25 cellular contexts compared by ENCODE assay signal in genomic region chr7:1745576-1746490, GRCh38.
DNase-seq lines count a peak whose midpoint lies in the region; ATAC-seq, FAIRE-seq and TF ChIP-seq lines count a peak whose summit lies in the region.
"Had no signal": no experiment of that assay in that cellular context is flagged by ENCODE, and none has a peak within 500 bp of the region (broad histone marks: within the 10 kb centered on the region; RNA-seq: fewer than 3 reads in every experiment).

No MANE protein-coding gene starts in this region.

- H4K91ac ChIP-seq in H1 (replicated peaks; ENCODE audit: insufficient read length, low read length) (no peak overlapping the region), neuronal stem cell (ENCODE audit: low read depth, low read length, poor library complexity) (no peak overlapping the region)

- H2AFZ ChIP-seq in H1 (ENCODE audit: low read length) = no peak overlapping the region
- no peak overlapping the region for H2AFZ ChIP-seq in neuronal stem cell (ENCODE audit: low read length)
- H2AFZ ChIP-seq: GM23338 had no signal

- H3K36me3 ChIP-seq in H1 (ENCODE audit: control insufficient read depth in 2 of 4, insufficient read depth in 4 of 4, low read length in 3 of 4) (no peaks in the 10 kb centered on the region), neuronal stem cell (replicated peaks in 1 of 2; ENCODE audit: control insufficient read depth in 2 of 2, insufficient read depth in 2 of 2, low read length in 2 of 2) (peaks cover 11 to 47% of the 10 kb centered on the region in 2 donors), ascending aorta (no peaks in the 10 kb centered on the region)
- H3K36me3 ChIP-seq: BE2C had no signal

- H3K18ac ChIP-seq in H1 (ENCODE audit: extremely low read depth, low read length) (no peak overlapping the region), neuronal stem cell (ENCODE audit: low read length) (no peak overlapping the region)

- no peak overlapping the region for H3K4me3 Mint-ChIP-seq in activated naive CD4-positive, alpha-beta T cell treated with anti-CD3 and anti-CD28 coated beads, Interleukin-2, amount 10 ng/mL, durations not matched to agents 7 days and 5 days
- H3K4me3 Mint-ChIP-seq: CD14-positive monocyte; CD4-positive, alpha-beta T cell; CD8-positive, alpha-beta memory T cell; GM23338 had no signal

- no peak overlapping the region for H4K5ac ChIP-seq in H1 (ENCODE audit: insufficient read length, low read depth, low read length)

- TF ChIP-seq EP300 in H1 (IDR thresholded peaks at IDR 0.05; ENCODE audit: borderline replicate concordance in 1 of 2, low read depth in 2 of 2, low read length in 2 of 2) = no peak

- no peak overlapping the region for H2BK12ac ChIP-seq in H1 (ENCODE audit: low read depth, low read length)
- H2BK12ac ChIP-seq in neuronal stem cell (ENCODE audit: low read length) = no peak overlapping the region

- no peak for TF ChIP-seq POLR2A in H1 (IDR thresholded peaks at IDR 0.05; ENCODE audit: control extremely low read depth in 1 of 2, low read depth in 2 of 2, low read length in 2 of 2)

- H3K4ac ChIP-seq in H1 (replicated peaks; ENCODE audit: insufficient read length, low read depth, low read length) (no peak overlapping the region), neuronal stem cell (ENCODE audit: low read length) (no peak overlapping the region)

- H3K4me2 ChIP-seq in H1 (ENCODE audit: insufficient read depth in 1 of 2, low read depth in 2 of 2, low read length in 2 of 2) = no peak overlapping the region
- no peak overlapping the region for H3K4me2 ChIP-seq in neuronal stem cell (ENCODE audit: insufficient read depth, low read length, poor library complexity, severe bottlenecking)
- H3K4me2 ChIP-seq: BLaER1 treated with 17β-estradiol and CSF1 and Interleukin-3, amounts not matched to agents 10 nM and 100 nM; GM23338 had no signal

- no peak overlapping the region for H3K9ac ChIP-seq in H1 (replicated peaks in 1 of 4; ENCODE audit: extremely low read depth in 1 of 4, low read depth in 3 of 4, low read length in 3 of 4)
- H3K9ac ChIP-seq in neuronal stem cell (ENCODE audit: low read depth, low read length, poor library complexity) = peak overlapping the region; percentile 44
- H3K9ac ChIP-seq: BLaER1 treated with 17β-estradiol and CSF1 and Interleukin-3, amounts not matched to agents 10 nM and 100 nM had no signal

- no peak for TF ChIP-seq RAD21 in H1 (IDR thresholded peaks at IDR 0.05 in 1 of 2, conservative IDR thresholded peaks at IDR 0.05 in 1 of 2; ENCODE audit: low read depth in 2 of 2, low read length in 2 of 2)

- no peaks in the 10 kb centered on the region for H3K23me2 ChIP-seq in H1 (ENCODE audit: low read depth, low read length)

- H3K36me3 Mint-ChIP-seq in activated naive CD4-positive, alpha-beta T cell treated with anti-CD3 and anti-CD28 coated beads, Interleukin-2, amount 10 ng/mL, durations not matched to agents 7 days and 5 days = no peaks in the 10 kb centered on the region
- H3K36me3 Mint-ChIP-seq: CD14-positive monocyte; CD8-positive, alpha-beta memory T cell had no signal

- H4K20me1 ChIP-seq in H1 (replicated peaks in 1 of 2; ENCODE audit: control insufficient read depth in 1 of 2, insufficient read depth in 2 of 2, low read length in 2 of 2) = peaks cover 0 to 2% of the 10 kb centered on the region in 2 experiments

- TF ChIP-seq CTCF in H1 (IDR thresholded peaks at IDR 0.05; ENCODE audit: control extremely low read depth in 1 of 3, insufficient read depth in 1 of 3, low read depth in 1 of 3, low read length in 3 of 3) (no peak), ascending aorta (IDR thresholded peaks at IDR 0.05) (no peak)

- no peak overlapping the region for H3K14ac ChIP-seq in H1 (ENCODE audit: insufficient read length)
- no peak overlapping the region for H3K14ac ChIP-seq in neuronal stem cell (ENCODE audit: low read length)

- H3K9me3 Mint-ChIP-seq in activated naive CD4-positive, alpha-beta T cell treated with anti-CD3 and anti-CD28 coated beads, Interleukin-2, amount 10 ng/mL, durations not matched to agents 7 days and 5 days = no peaks in the 10 kb centered on the region
- H3K9me3 Mint-ChIP-seq: CD4-positive, alpha-beta T cell; CD8-positive, alpha-beta memory T cell; GM23338 had no signal

- no peak overlapping the region for H3K27ac Mint-ChIP-seq in activated naive CD4-positive, alpha-beta T cell treated with anti-CD3 and anti-CD28 coated beads, Interleukin-2, amount 10 ng/mL, durations not matched to agents 7 days and 5 days
- H3K27ac Mint-ChIP-seq: CD14-positive monocyte; CD4-positive, alpha-beta T cell; CD8-positive, alpha-beta memory T cell; GM23338 had no signal

- H4K8ac ChIP-seq in H1 (ENCODE audit: extremely low read depth, insufficient read depth, low read length) (peak overlapping the region; percentile 25; the same call in 1 of the 2 replicates), neuronal stem cell (ENCODE audit: low read depth, low read length) (no peak overlapping the region)

- H3K27ac ChIP-seq in H1 (ENCODE audit: low read depth, low read length) (no peak overlapping the region), neuronal stem cell (replicated peaks; ENCODE audit: low read length) (no peak overlapping the region), ascending aorta (no peak overlapping the region)
- H3K27ac ChIP-seq: 22Rv1; BLaER1 treated with 17β-estradiol and CSF1 and Interleukin-3, amounts not matched to agents 10 nM and 100 nM had no signal

- intact Hi-C loops in ascending aorta (cut with DNase I) = no loop called here

- H3K4me1 ChIP-seq in H1 (replicated peaks in 1 of 4; ENCODE audit: control insufficient read depth in 3 of 4, insufficient read depth in 4 of 4, low read length in 3 of 4) (peaks cover 0 to 2% (median 0%) of the 10 kb centered on the region in 4 experiments; a peak in 1 of 7 replicates), neuronal stem cell (ENCODE audit: control insufficient read depth in 2 of 2, insufficient read depth in 1 of 2, low read depth in 1 of 2, low read length in 2 of 2) (peaks cover 0 to 6% of the 10 kb centered on the region in 2 donors), ascending aorta (no peaks in the 10 kb centered on the region)
- H3K4me1 ChIP-seq: BE2C had no signal

- H2AK5ac ChIP-seq in H1 (ENCODE audit: low read depth, low read length) (no peak overlapping the region), neuronal stem cell (ENCODE audit: low read depth, low read length) (no peak overlapping the region)

- peaks cover 7% of the 10 kb centered on the region for H3K27me3 Mint-ChIP-seq in activated naive CD4-positive, alpha-beta T cell treated with anti-CD3 and anti-CD28 coated beads, Interleukin-2, amount 10 ng/mL, durations not matched to agents 7 days and 5 days
- H3K27me3 Mint-ChIP-seq: CD4-positive, alpha-beta T cell had no signal

- peaks cover 22% of the 10 kb centered on the region for H3K4me1 Mint-ChIP-seq in activated naive CD4-positive, alpha-beta T cell treated with anti-CD3 and anti-CD28 coated beads, Interleukin-2, amount 10 ng/mL, durations not matched to agents 7 days and 5 days

- H3K4me3 ChIP-seq in H1 (ENCODE audit: extremely low read depth in 1 of 4, insufficient read depth in 2 of 4, low read depth in 3 of 4, low read length in 4 of 4) (no peak overlapping the region), neuronal stem cell (ENCODE audit: low read length in 2 of 2) (no peak overlapping the region), ascending aorta (no peak overlapping the region)
- H3K4me3 ChIP-seq: BLaER1 treated with 17β-estradiol and CSF1 and Interleukin-3, amounts not matched to agents 10 nM and 100 nM; GM12878; GM23338 had no signal

- H3K27me3 ChIP-seq in H1 (replicated peaks in 1 of 4; ENCODE audit: control insufficient read depth in 3 of 4, extremely low read depth in 1 of 4, insufficient read depth in 3 of 4, low read length in 3 of 4) (no peaks in the 10 kb centered on the region), neuronal stem cell (ENCODE audit: control insufficient read depth in 3 of 3, insufficient read depth in 3 of 3, low read depth in 1 of 3, low read length in 3 of 3) (no peaks in the 10 kb centered on the region), ascending aorta (no peaks in the 10 kb centered on the region)
- H3K27me3 ChIP-seq: BE2C had no signal

- H3K9me3 ChIP-seq in H1 (ENCODE audit: insufficient read depth in 2 of 2, low read depth in 1 of 2, low read length in 1 of 2) (no peaks in the 10 kb centered on the region), neuronal stem cell (replicated peaks in 1 of 2; ENCODE audit: control insufficient read depth in 2 of 2, insufficient read depth in 1 of 2, low read depth in 1 of 2, low read length in 2 of 2) (no peaks in the 10 kb centered on the region), ascending aorta (no peaks in the 10 kb centered on the region)
- H3K9me3 ChIP-seq: BE2C; BLaER1 treated with 17β-estradiol and CSF1 and Interleukin-3, amounts not matched to agents 10 nM and 100 nM had no signal

- no peak overlapping the region for H2BK120ac ChIP-seq in H1 (replicated peaks; ENCODE audit: low read depth, low read length)
- no peak overlapping the region for H2BK120ac ChIP-seq in neuronal stem cell (ENCODE audit: low read depth, low read length)

- CTCF ChIA-PET in activated naive CD4-positive, alpha-beta T cell treated with anti-CD3 and anti-CD28 coated beads, Interleukin-2, amount 10 ng/mL, durations not matched to agents 7 days and 5 days (lab: Charles Lee) = no interaction called here
- CTCF ChIA-PET in H1 (lab: Charles Lee; ENCODE audit: partially characterized antibody) = interaction anchor here (0.9 to 1.6 kb wide), 3 partner anchors 11 to 36 kb away, joined by 3 to 4 read pairs (median 3); no protein-coding TSS in a partner anchor

- H3K79me1 ChIP-seq in H1 (ENCODE audit: low read depth, low read length) = no peaks in the 10 kb centered on the region
- H3K79me1 ChIP-seq in neuronal stem cell (ENCODE audit: low read depth, low read length) = peaks cover 7% of the 10 kb centered on the region

- H3K56ac ChIP-seq in H1 (replicated peaks; ENCODE audit: insufficient read length, low read depth, low read length) = no peak overlapping the region

- no peak overlapping the region for H3K23ac ChIP-seq in H1 (ENCODE audit: insufficient read length)
- H3K23ac ChIP-seq in neuronal stem cell (ENCODE audit: low read depth, low read length, poor library complexity) = peak overlapping the region; percentile 65

- no peak for FAIRE-seq in H1 (lab: Jason Lieb, UNC)
- FAIRE-seq: A204.1, D721Med, GM12878, H54 had no signal

- H2BK5ac ChIP-seq in H1 (ENCODE audit: low read depth, low read length) (no peak overlapping the region), neuronal stem cell (ENCODE audit: low read length) (peak overlapping the region; percentile 5)

- 95% methylated on average over 61 of the region's 72 CpGs; no CpG with 5 or more reads in 1 of the 2 experiments for WGBS in H1 (ENCODE audit: extremely low coverage in 1 of 2, insufficient coverage in 1 of 2, insufficient read length in 1 of 2, insufficient replicate concordance in 2 of 2, low coverage in 1 of 2, low lambda C conversion rate in 2 of 2, missing lambda C conversion rate in 1 of 2), 2 experiments
- WGBS in neuronal stem cell (ENCODE audit: extremely low coverage in 2 of 2, insufficient read length in 2 of 2, insufficient replicate concordance in 1 of 2), 2 donors = no CpG with 5 or more reads among the region's 72 CpGs

- POLR2A ChIA-PET in H1 (lab: Charles Lee; ENCODE audit: partially characterized antibody) = no interaction called here

- no peak overlapping the region for H2BK20ac ChIP-seq in H1 (ENCODE audit: low read length)

- H2BK15ac ChIP-seq in H1 (ENCODE audit: low read length) (no peak overlapping the region), neuronal stem cell (ENCODE audit: low read length) (no peak overlapping the region)

- ATAC-seq in GM18867 (IDR thresholded peaks at IDR 0.05; ENCODE audit: unreplicated experiment) = no peak
- ATAC-seq: GM12878, GM23338, HCT116 had no signal

- peak; percentile 8 for DNase-seq in activated naive CD4-positive, alpha-beta T cell treated with anti-CD3 and anti-CD28 coated beads, Interleukin-2, amount 50 U/mL, for 16 hours
- no peak for DNase-seq in activated naive CD4-positive, alpha-beta T cell treated with anti-CD3 and anti-CD28 coated beads, Interleukin-2, amount 10 ng/mL, durations not matched to agents 7 days and 5 days
- no peak for DNase-seq in H1 (ENCODE audit: low read depth in 1 of 2, low spot score in 2 of 2)
- no peak for DNase-seq in neuronal stem cell (ENCODE audit: low spot score)
- DNase-seq in ascending aorta (ENCODE audit: low spot score in 2 of 2) = no peak
- DNase-seq in HuH-7 (ENCODE audit: low spot score) = no peak
- no peak for DNase-seq in midbrain (lab: John Stamatoyannopoulos, UW)
- DNase-seq: AML-193; BE2C; CD4-positive, alpha-beta T cell; CD8-positive, alpha-beta memory T cell; DMS 273 treated with DMSO at 0.1 percent for 48 hours; DMS79; EL; GDM1 had no signal

- no peaks in the 10 kb centered on the region for H3K79me2 ChIP-seq in H1 (ENCODE audit: control insufficient read depth in 1 of 2, insufficient read depth in 2 of 2, low read length in 2 of 2)
